Comparison of ENCODE assay signal across 26 cellular contexts in genomic region chr11:80700386-80700785, GRCh38.
DNase-seq lines count a peak whose midpoint lies in the region; ATAC-seq and TF ChIP-seq lines count a peak whose summit lies in the region.
"Had no signal": no experiment of that assay in that cellular context is flagged by ENCODE, and none has a peak within 500 bp of the region (broad histone marks: within the 10 kb centered on the region; RNA-seq: fewer than 3 reads in every experiment).

No MANE protein-coding gene starts in this region.

- peaks cover 3% of the 10 kb centered on the region for H3K27me3 Mint-ChIP-seq in nephron progenitor cell (ENCODE audit: low read depth, poor library complexity)
- H3K27me3 Mint-ChIP-seq: activated naive CD4-positive, alpha-beta T cell treated with anti-CD3 and anti-CD28 coated beads, Interleukin-2, amount 10 ng/mL, durations not matched to agents 7 days and 5 days had no signal

- H3K79me2 ChIP-seq in mammary epithelial cell (ENCODE audit: insufficient read depth, low read length): no peaks in the 10 kb centered on the region
- H3K79me2 ChIP-seq in hepatocyte: no peaks in the 10 kb centered on the region
- no peaks in the 10 kb centered on the region for H3K79me2 ChIP-seq in smooth muscle cell (ENCODE audit: low read depth)

- H3K36me3 ChIP-seq in mammary epithelial cell (ENCODE audit: insufficient read depth, low read length): no peaks in the 10 kb centered on the region
- no peaks in the 10 kb centered on the region for H3K36me3 ChIP-seq in hepatocyte (replicated peaks; ENCODE audit: insufficient read depth, low read depth)
- no peaks in the 10 kb centered on the region for H3K36me3 ChIP-seq in smooth muscle cell (ENCODE audit: low read depth)
- H3K36me3 ChIP-seq in thyroid gland: no peaks in the 10 kb centered on the region
- H3K36me3 ChIP-seq: adrenal gland, left ventricle myocardium inferior, neutrophil, upper lobe of left lung had no signal

- no peak for TF ChIP-seq POLR2A in thyroid gland (IDR thresholded peaks at IDR 0.05)

- no peak overlapping the region for H3K4me3 ChIP-seq in mammary epithelial cell (replicated peaks in 1 of 3; ENCODE audit: insufficient read depth in 1 of 3, low read depth in 2 of 3, low read length in 3 of 3)
- no peak overlapping the region for H3K4me3 ChIP-seq in hepatocyte
- no peak overlapping the region for H3K4me3 ChIP-seq in smooth muscle cell
- H3K4me3 ChIP-seq in thyroid gland (replicated peaks in 1 of 3): no peak overlapping the region
- H3K4me3 ChIP-seq: A549, adrenal gland, dorsolateral prefrontal cortex, GM23248, left ventricle myocardium inferior, upper lobe of left lung had no signal

- no peaks in the 10 kb centered on the region for H3K4me1 Mint-ChIP-seq in nephron progenitor cell
- H3K4me1 Mint-ChIP-seq: activated naive CD4-positive, alpha-beta T cell treated with anti-CD3 and anti-CD28 coated beads, Interleukin-2, amount 10 ng/mL, durations not matched to agents 7 days and 5 days; immature natural killer cell had no signal

- H3K27me3 ChIP-seq in mammary epithelial cell (ENCODE audit: insufficient read depth, low read length) (no peaks in the 10 kb centered on the region), hepatocyte (no peaks in the 10 kb centered on the region), smooth muscle cell (ENCODE audit: low read depth) (no peaks in the 10 kb centered on the region), thyroid gland (no peaks in the 10 kb centered on the region)
- H3K27me3 ChIP-seq: adrenal gland, dorsolateral prefrontal cortex, neutrophil, upper lobe of left lung had no signal

- DNase-seq in LoVo (ENCODE audit: low spot score): peak; percentile 39
- no peak for DNase-seq in mammary epithelial cell
- no peak for DNase-seq in hepatocyte (ENCODE audit: low spot score)
- no peak for DNase-seq in smooth muscle cell (lab: John Stamatoyannopoulos, UW; ENCODE audit: unreplicated experiment)
- no peak for DNase-seq in left cardiac atrium
- no peak for DNase-seq in thyroid gland
- no peak for DNase-seq in stimulated activated CD8-positive, alpha-beta memory T cell treated with anti-CD3 and anti-CD28 coated beads, Interleukin-4, amount 100 ng/mL, for 48 hours
- DNase-seq in nephron progenitor cell: no peak
- DNase-seq: activated CD4-positive, alpha-beta T cell treated with anti-CD3 and anti-CD28 coated beads for 4 hours; activated CD8-positive, alpha-beta T cell treated with anti-CD3 and anti-CD28 coated beads, Interleukin-2, amount 10 ng/mL, durations not matched to agents 7 days and 5 days; activated naive CD4-positive, alpha-beta T cell treated with anti-CD3 and anti-CD28 coated beads, Interleukin-2, amount 10 ng/mL, durations not matched to agents 7 days and 5 days; adrenal gland; dorsolateral prefrontal cortex; GM23248; immature natural killer cell; left ventricle myocardium inferior; NCI-H1105; NCI-H187; NCI-H510A treated with DMSO at 0.1 percent for 48 hours; SHP77; stimulated activated CD4-positive, alpha-beta T cell treated with anti-CD3 and anti-CD28 coated beads, Interleukin-4, amount 100 ng/mL, for 24 hours; upper lobe of left lung had no signal

- WGBS in mammary epithelial cell (ENCODE audit: low coverage, missing lambda C conversion rate): 80% methylated on average over 4 of the region's 4 CpGs
- 62% methylated on average over 4 of the region's 4 CpGs for WGBS in hepatocyte (ENCODE audit: low lambda C conversion rate, missing lambda C conversion rate)
- WGBS in smooth muscle cell (ENCODE audit: low lambda C conversion rate): 74% methylated on average over 4 of the region's 4 CpGs
- 86 to 88% methylated on average over 4 of the region's 4 CpGs for WGBS in thyroid gland, 2 donors

- H3K4me1 ChIP-seq in mammary epithelial cell (ENCODE audit: insufficient read depth, low read length) (peaks cover 38% of the 10 kb centered on the region), hepatocyte (ENCODE audit: insufficient read depth) (no peaks in the 10 kb centered on the region), smooth muscle cell (ENCODE audit: low read depth) (no peaks in the 10 kb centered on the region), thyroid gland (no peaks in the 10 kb centered on the region)
- H3K4me1 ChIP-seq: A549, adrenal gland, left ventricle myocardium inferior, upper lobe of left lung had no signal

- CTCF ChIA-PET in mammary epithelial cell (lab: Charles Lee; ENCODE audit: low non-redundant PET): no interaction called here

- TF ChIP-seq CTCF in mammary epithelial cell (conservative IDR thresholded peaks at IDR 0.05 in 1 of 2, IDR thresholded peaks at IDR 0.05 in 1 of 2; ENCODE audit: extremely low read depth in 1 of 2, insufficient read depth in 1 of 2, low read depth in 1 of 2, low read length in 2 of 2): no peak
- no peak for TF ChIP-seq CTCF in hepatocyte (IDR thresholded peaks at IDR 0.05; ENCODE audit: poor library complexity)
- TF ChIP-seq CTCF in smooth muscle cell (IDR thresholded peaks at IDR 0.05; ENCODE audit: borderline replicate concordance, insufficient read depth, poor library complexity, severe bottlenecking): no peak
- no peak for TF ChIP-seq CTCF in thyroid gland (IDR thresholded peaks at IDR 0.05)
- no peak for TF ChIP-seq CTCF in nephron progenitor cell (IDR thresholded peaks at IDR 0.05)

- H2AFZ ChIP-seq in mammary epithelial cell (ENCODE audit: low read depth, low read length) (peak overlapping the region; percentile 88), hepatocyte (no peak overlapping the region), smooth muscle cell (ENCODE audit: low read depth) (no peak overlapping the region)
- H2AFZ ChIP-seq: GM23248 had no signal

- H3K9me2 ChIP-seq in hepatocyte (replicated peaks; ENCODE audit: insufficient read depth): no peaks in the 10 kb centered on the region

- no peaks in the 10 kb centered on the region for H3K9me3 ChIP-seq in mammary epithelial cell (replicated peaks; ENCODE audit: insufficient read depth, low read length)
- H3K9me3 ChIP-seq in hepatocyte (ENCODE audit: low read depth): no peaks in the 10 kb centered on the region
- no peaks in the 10 kb centered on the region for H3K9me3 ChIP-seq in smooth muscle cell (replicated peaks; ENCODE audit: low read depth)
- no peaks in the 10 kb centered on the region for H3K9me3 ChIP-seq in thyroid gland
- H3K9me3 ChIP-seq: A549, adrenal gland, neutrophil, upper lobe of left lung had no signal

- no peaks in the 10 kb centered on the region for H3K36me3 Mint-ChIP-seq in nephron progenitor cell (ENCODE audit: low read depth)
- H3K36me3 Mint-ChIP-seq: activated naive CD4-positive, alpha-beta T cell treated with anti-CD3 and anti-CD28 coated beads, Interleukin-2, amount 10 ng/mL, durations not matched to agents 7 days and 5 days had no signal

- H4K20me1 ChIP-seq in mammary epithelial cell (ENCODE audit: insufficient read depth, low read length) (no peaks in the 10 kb centered on the region), hepatocyte (ENCODE audit: insufficient read depth, poor library complexity, severe bottlenecking) (no peaks in the 10 kb centered on the region), smooth muscle cell (ENCODE audit: low read depth) (no peaks in the 10 kb centered on the region)

- H3K27ac ChIP-seq in mammary epithelial cell (ENCODE audit: insufficient read depth, low read depth, low read length) (peak overlapping the region; percentile 85), hepatocyte (peak overlapping the region; percentile 82), smooth muscle cell (ENCODE audit: low read depth) (peak overlapping the region; percentile 75), thyroid gland (no peak overlapping the region)
- H3K27ac ChIP-seq: A549, adrenal gland, dorsolateral prefrontal cortex, GM23248, left ventricle myocardium inferior, neutrophil, upper lobe of left lung had no signal

- BruUV-seq in mammary epithelial cell (replicated peaks; lab: Mats Ljungman, UMichigan): no TSS peak

- H3K9ac ChIP-seq in mammary epithelial cell (ENCODE audit: insufficient read depth, low read length) (no peak overlapping the region), smooth muscle cell (ENCODE audit: low read depth) (no peak overlapping the region)
- H3K9ac ChIP-seq: GM23248 had no signal

- no peak overlapping the region for H3K4me3 Mint-ChIP-seq in nephron progenitor cell
- H3K4me3 Mint-ChIP-seq: activated CD8-positive, alpha-beta T cell treated with anti-CD3 and anti-CD28 coated beads, Interleukin-2, amount 10 ng/mL, durations not matched to agents 7 days and 5 days; activated naive CD4-positive, alpha-beta T cell treated with anti-CD3 and anti-CD28 coated beads, Interleukin-2, amount 10 ng/mL, durations not matched to agents 7 days and 5 days; immature natural killer cell; T-helper 2 cell treated with Interferon-gamma antibody and Interleukin-4, amounts not matched to agents 5 μg/mL and 100 μg/mL, for 36 hours had no signal

- intact Hi-C loops in mammary epithelial cell (cut with micrococcal nuclease) (no loop called here), left cardiac atrium (cut with DNase I) (no loop called here), thyroid gland (cut with DNase I) (no loop called here)

- no peak overlapping the region for H3K4me2 ChIP-seq in mammary epithelial cell (ENCODE audit: insufficient read depth, low read depth, low read length)
- H3K4me2 ChIP-seq in hepatocyte: no peak overlapping the region
- H3K4me2 ChIP-seq in smooth muscle cell: no peak overlapping the region
- H3K4me2 ChIP-seq: A549 had no signal

- ATAC-seq in left cardiac atrium: no peak
- ATAC-seq: A549; activated CD8-positive, alpha-beta T cell treated with anti-CD3 and anti-CD28 coated beads, Interleukin-2, amount 10 ng/mL, durations not matched to agents 7 days and 5 days; sciatic nerve had no signal

- H3K27ac Mint-ChIP-seq in nephron progenitor cell: no peak overlapping the region
- H3K27ac Mint-ChIP-seq: activated CD8-positive, alpha-beta T cell treated with anti-CD3 and anti-CD28 coated beads, Interleukin-2, amount 10 ng/mL, durations not matched to agents 7 days and 5 days; activated naive CD4-positive, alpha-beta T cell treated with anti-CD3 and anti-CD28 coated beads, Interleukin-2, amount 10 ng/mL, durations not matched to agents 7 days and 5 days; immature natural killer cell; T-helper 2 cell treated with Interferon-gamma antibody and Interleukin-4, amounts not matched to agents 5 μg/mL and 100 μg/mL, for 36 hours had no signal

- dilution Hi-C loops in mammary epithelial cell (cut with HindIII; ENCODE audit: low sequenced_read_pairs): no loop called here

- in situ Hi-C loops in mammary epithelial cell (cut with MboI; ENCODE audit: low sequenced_read_pairs in 2 of 2): no loop called here

- no peaks in the 10 kb centered on the region for H3K9me3 Mint-ChIP-seq in nephron progenitor cell

- no peaks in the 10 kb centered on the region for H3F3A ChIP-seq in smooth muscle cell (ENCODE audit: low read depth)

Comparison
In these comparisons a context has a peak if more than half of its experiments do, and no peak if none do; other contexts are left out.
1. H3K27ac ChIP-seq: peak in mammary epithelial cell (single experiment), hepatocyte (single experiment) and smooth muscle cell (single experiment); none in thyroid gland (0 of 3).